Comparison of ENCODE assay signal across 1 cellular context in genomic region chr10:45672201-45673073, GRCh38.
TF ChIP-seq lines count a peak whose summit lies in the region.

ZFAND4 (minus strand) TSS chr10:45672772; CDS start chr10:45663725, 9,047 bp downstream.

TF ChIP-seq in HepG2, 621 proteins besides CTCF, POLR2A, EP300 and RAD21 (continued from another document and continues in another):
- TF ChIP-seq TBP (CRISPR knock-in tag; IDR thresholded peaks at IDR 0.05) (no peak), ZNF432 (CRISPR knock-in tag; IDR thresholded peaks at IDR 0.05; ENCODE audit: borderline replicate concordance) (no peak), HDAC1 (CRISPR knock-in tag; IDR thresholded peaks at IDR 0.05) (peak; percentile 56; the same call in 1 of the 2 replicates), ZNF34 (CRISPR knock-in tag; IDR thresholded peaks at IDR 0.05; ENCODE audit: borderline replicate concordance) (no peak), ZNF816 (CRISPR knock-in tag; IDR thresholded peaks at IDR 0.05; ENCODE audit: borderline replicate concordance) (no peak), IKZF1 (IDR thresholded peaks at IDR 0.05) (no peak), ZNF576 (CRISPR knock-in tag; IDR thresholded peaks at IDR 0.05) (no peak), ZNF546 (CRISPR knock-in tag; conservative IDR thresholded peaks at IDR 0.05) (no peak), FOXA3 (CRISPR knock-in tag; IDR thresholded peaks at IDR 0.05) (peak; percentile 52; the same call in 1 of the 2 replicates), ZBTB7A (CRISPR knock-in tag; IDR thresholded peaks at IDR 0.05) (no peak), ZNF430 (CRISPR knock-in tag; IDR thresholded peaks at IDR 0.05) (peak; percentile 28; the same call in 1 of the 2 replicates), RARA (CRISPR knock-in tag; IDR thresholded peaks at IDR 0.05) (peak; percentile 49), LCORL (IDR thresholded peaks at IDR 0.05) (no peak), LCORL (CRISPR knock-in tag; IDR thresholded peaks at IDR 0.05) (peak; percentile 48; the same call in 1 of the 2 replicates), ZNF234 (CRISPR knock-in tag; conservative IDR thresholded peaks at IDR 0.05) (peak; percentile 65; the same call in 1 of the 2 replicates), YY1 (IDR thresholded peaks at IDR 0.05; ENCODE audit: insufficient read depth, insufficient replicate concordance, low read depth, low read length) (peak; percentile 85), GPBP1L1 (CRISPR knock-in tag; IDR thresholded peaks at IDR 0.05) (no peak), LBX2 (CRISPR knock-in tag; IDR thresholded peaks at IDR 0.05; ENCODE audit: borderline replicate concordance) (no peak), ZFP36L1 (CRISPR knock-in tag; IDR thresholded peaks at IDR 0.05) (0 out of 2 replicates have a peak, but pooled peaks have one; percentile 50), PAWR (CRISPR knock-in tag; IDR thresholded peaks at IDR 0.05; ENCODE audit: borderline replicate concordance) (no peak), ZNF839 (CRISPR knock-in tag; IDR thresholded peaks at IDR 0.05; ENCODE audit: borderline replicate concordance) (0 out of 2 replicates have a peak, but pooled peaks have one; percentile 45), CEBPB (IDR thresholded peaks at IDR 0.05; ENCODE audit: borderline replicate concordance, low read depth, low read length) (peak; percentile 61; the same call in 1 of the 2 replicates), IKZF4 (CRISPR knock-in tag; IDR thresholded peaks at IDR 0.05; ENCODE audit: borderline replicate concordance, low read depth, not compliant biosample characterization) (no peak), ZNF501 (CRISPR knock-in tag; IDR thresholded peaks at IDR 0.05) (peak; percentile 96), ZFP1 (CRISPR knock-in tag; IDR thresholded peaks at IDR 0.05) (peak; percentile 98), MXD3 (CRISPR knock-in tag; IDR thresholded peaks at IDR 0.05) (no peak; the same call in 1 of the 2 replicates), TGIF2 (CRISPR knock-in tag; IDR thresholded peaks at IDR 0.05) (no peak), PLRG1 (conservative IDR thresholded peaks at IDR 0.05) (no peak), MED13 (CRISPR knock-in tag; IDR thresholded peaks at IDR 0.05) (peak; percentile 51; the same call in 1 of the 2 replicates), MLXIP (CRISPR knock-in tag; IDR thresholded peaks at IDR 0.05; ENCODE audit: borderline replicate concordance) (no peak), ISL2 (CRISPR knock-in tag; IDR thresholded peaks at IDR 0.05) (peak; percentile 28; the same call in 1 of the 2 replicates), ZNF790 (CRISPR knock-in tag; IDR thresholded peaks at IDR 0.05; ENCODE audit: borderline replicate concordance) (peak; percentile 53; the same call in 1 of the 2 replicates), STAG1 (CRISPR knock-in tag; IDR thresholded peaks at IDR 0.05) (peak; percentile 79), KLF11 (CRISPR knock-in tag; IDR thresholded peaks at IDR 0.05) (no peak), TBX3 (IDR thresholded peaks at IDR 0.05; ENCODE audit: borderline replicate concordance) (no peak), ZNF317 (CRISPR knock-in tag; IDR thresholded peaks at IDR 0.05) (peak; percentile 88), ZNF781 (CRISPR knock-in tag; IDR thresholded peaks at IDR 0.05; ENCODE audit: borderline replicate concordance, not compliant biosample characterization) (peak; percentile 67), KLF15 (CRISPR knock-in tag; IDR thresholded peaks at IDR 0.05; ENCODE audit: borderline replicate concordance) (peak; percentile 73; the same call in 1 of the 2 replicates), GRHL1 (CRISPR knock-in tag; conservative IDR thresholded peaks at IDR 0.05) (no peak), HMG20A (CRISPR knock-in tag; IDR thresholded peaks at IDR 0.05; ENCODE audit: borderline replicate concordance) (no peak), ONECUT2 (CRISPR knock-in tag; IDR thresholded peaks at IDR 0.05) (no peak), MIER2 (CRISPR knock-in tag; IDR thresholded peaks at IDR 0.05) (no peak), PHB2 (IDR thresholded peaks at IDR 0.05; ENCODE audit: partially characterized antibody) (no peak), PRDM15 (CRISPR knock-in tag; IDR thresholded peaks at IDR 0.05) (no peak; the same call in 1 of the 2 replicates), ZFY (CRISPR knock-in tag; IDR thresholded peaks at IDR 0.05) (peak; percentile 88), ZHX2 (IDR thresholded peaks at IDR 0.05; ENCODE audit: low read depth) (no peak), ZHX2 (CRISPR knock-in tag; IDR thresholded peaks at IDR 0.05; ENCODE audit: borderline replicate concordance) (0 out of 2 replicates have a peak, but pooled peaks have one; percentile 20), ARHGAP35 (CRISPR knock-in tag; IDR thresholded peaks at IDR 0.05; ENCODE audit: borderline replicate concordance) (no peak), POLR2AphosphoS5 (IDR thresholded peaks at IDR 0.05; ENCODE audit: low read depth, low read length) (no peak), KAT2B (IDR thresholded peaks at IDR 0.05; ENCODE audit: borderline replicate concordance, low read depth, low read length) (no peak), ZNF772 (CRISPR knock-in tag; IDR thresholded peaks at IDR 0.05) (no peak), ZBTB8A (CRISPR knock-in tag; IDR thresholded peaks at IDR 0.05; ENCODE audit: borderline replicate concordance, low read depth) (no peak), THAP8 (CRISPR knock-in tag; IDR thresholded peaks at IDR 0.05; ENCODE audit: borderline replicate concordance) (0 out of 2 replicates have a peak, but pooled peaks have one; percentile 49)
